ENCODE assay signal across 8 cellular contexts in genomic region chr1:155125511-155125945, GRCh38. TPM values are rescaled to one million over a fixed set of nuclear protein-coding genes. Genes with fewer than 3 reads are reported as not detected.
DNase-seq lines count a peak whose midpoint lies in the region; ATAC-seq lines count a peak whose summit lies in the region.

No MANE protein-coding gene starts in this region.

- peak overlapping the region; percentile 69 for H3K4me3 ChIP-seq in HUES48 (ENCODE audit: low read depth, low read length)
- peak overlapping the region in 1 of 7 experiments; percentile 66 for H3K4me3 ChIP-seq in skin epidermis

- no peak overlapping the region for H3K9ac ChIP-seq in HUES48 (ENCODE audit: low read depth, low read length)

- no peaks in the 10 kb centered on the region for H3K9me3 ChIP-seq in HUES48 (ENCODE audit: control insufficient read depth, insufficient read depth, low read length)

- ATAC-seq in HG03439 (IDR thresholded peaks at IDR 0.05; ENCODE audit: unreplicated experiment), result no peak

- H3K27ac ChIP-seq in HUES48 (ENCODE audit: low read depth, low read length), result no peak overlapping the region
- peak overlapping the region in 15 of 21 experiments; percentile 58 to 98 (median 94) for H3K27ac ChIP-seq in skin epidermis

- peak; percentile 9 for DNase-seq in astrocyte of the hippocampus (ENCODE audit: low read depth, low spot score)
- DNase-seq in islet precursor cell, result peak; percentile 66
- no peak for DNase-seq in posterior vena cava (ENCODE audit: low spot score)
- no peak for DNase-seq in activated CD4-positive, alpha-beta T cell treated with anti-CD3 and anti-CD28 coated beads for 4 hours
- no peak for DNase-seq in NCI-H1092 treated with DMSO at 0.1 percent for 48 hours (lab: John Stamatoyannopoulos, UW)

- H3K4me1 ChIP-seq in HUES48 (ENCODE audit: control insufficient read depth, insufficient read depth, low read length), result peaks cover 52% of the 10 kb centered on the region

- intact Hi-C loops in posterior vena cava (cut with DNase I), result loop anchor here in 1 of 2 donors (5.0 kb wide), 1 partner anchor 33 kb away; no protein-coding TSS in a partner anchor

- H3K27me3 ChIP-seq in HUES48 (ENCODE audit: control insufficient read depth, insufficient read depth, low read length), result peaks cover 64% of the 10 kb centered on the region

- no peaks in the 10 kb centered on the region for H3K36me3 ChIP-seq in HUES48 (ENCODE audit: control insufficient read depth, insufficient read depth, low read length)

RNA-seq across cellular contexts. Expression of gene EFNA1, which starts 2.1 kb away (rescaled TPM):
- total RNA-seq in posterior vena cava, result 10 to 100 TPM; 12.6 to 13.2 TPM

RNA-seq across cellular contexts. Expression of gene SLC50A1, which starts 10.1 kb away (rescaled TPM):
- 10 to 100 TPM; 24.5 TPM for total RNA-seq in posterior vena cava

RNA-seq across cellular contexts. Expression of gene DPM3, which starts 14.8 kb away (rescaled TPM):
- total RNA-seq in posterior vena cava, result 10 to 100 TPM; 53.1 to 75.2 TPM

RNA-seq across cellular contexts. Expression of gene EFNA3, which starts 46.9 kb away (rescaled TPM):
- 1 to 10 TPM; 2.0 TPM for total RNA-seq in posterior vena cava

RNA-seq across cellular contexts. Expression of gene KRTCAP2, which starts 47.6 kb away (rescaled TPM):
- 100 to 1,000 TPM; 145 to 146 TPM for total RNA-seq in posterior vena cava

Comparison
In these comparisons a context has a peak if more than half of its experiments do, and no peak if none do; other contexts are left out.
1. DNase-seq: peak in astrocyte of the hippocampus (single experiment) and islet precursor cell (single experiment); none in posterior vena cava (single experiment), activated CD4-positive, alpha-beta T cell treated with anti-CD3 and anti-CD28 coated beads for 4 hours (0 of 2) and NCI-H1092 treated with DMSO at 0.1 percent for 48 hours (single experiment).